8 cellular contexts compared by ENCODE assay signal in the genomic region with DNA sequence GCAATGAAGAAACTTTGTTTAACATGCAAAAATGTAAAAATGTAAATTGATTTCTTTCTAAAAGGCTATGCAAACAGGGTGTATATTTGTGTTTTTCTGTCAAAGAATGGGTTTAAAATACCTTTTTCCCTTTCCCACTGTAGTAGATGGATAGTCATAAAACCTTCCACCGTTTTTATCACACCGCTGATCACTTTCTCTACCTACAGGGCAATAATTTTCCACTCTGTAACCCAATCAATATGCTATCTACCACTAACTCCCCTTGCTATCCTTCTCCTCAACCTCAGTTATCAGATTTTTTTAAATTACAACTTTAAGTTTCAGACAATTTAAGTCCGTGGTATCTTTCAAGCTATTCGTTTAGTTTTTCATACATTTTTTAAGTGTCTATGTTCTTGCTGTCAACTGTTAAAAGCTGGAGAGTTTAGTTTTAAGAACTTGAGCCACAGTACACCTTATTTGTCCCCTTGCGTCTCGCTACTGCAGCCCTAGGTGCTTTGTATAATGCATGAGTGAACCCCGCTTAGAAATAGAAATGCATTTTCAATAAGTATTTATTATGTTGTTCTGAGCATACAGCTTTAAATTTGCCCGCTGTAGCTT.
A peak's percentile ranks its signal among the peaks of the same experiment; 100 is the strongest.
DNase-seq lines count a peak whose midpoint lies in the region; ATAC-seq and TF ChIP-seq lines count a peak whose summit lies in the region.

No MANE protein-coding gene starts in this region.

- H3K27ac Mint-ChIP-seq in CD4-positive, CD25-positive, alpha-beta regulatory T cell = peak overlapping the region; percentile 92 to 99 (median 95)
- H3K27ac Mint-ChIP-seq in nephron progenitor cell = peak overlapping the region; percentile 98

- H3K4me1 ChIP-seq in CD4-positive, CD25-positive, alpha-beta regulatory T cell (ENCODE audit: control insufficient read depth, insufficient read depth, low read length, poor library complexity, severe bottlenecking) = peaks cover 18% of the 10 kb centered on the region

- H3K9me3 ChIP-seq in CD4-positive, CD25-positive, alpha-beta regulatory T cell (ENCODE audit: control insufficient read depth in 2 of 2, low read length in 2 of 2) = no peaks in the 10 kb centered on the region

- DNase-seq in CD4-positive, CD25-positive, alpha-beta regulatory T cell = no peak
- DNase-seq in LNCaP clone FGC (ENCODE audit: low read depth) (no peak), coronary artery (ENCODE audit: low spot score) (no peak), nephron progenitor cell (no peak), T-helper 9 cell (no peak), NCI-H2081 treated with DMSO at 0.1 percent for 48 hours (lab: John Stamatoyannopoulos, UW) (no peak), SIG-M5 (lab: John Stamatoyannopoulos, UW) (no peak)
- no peak for DNase-seq in stimulated activated naive CD4-positive, alpha-beta T cell (lab: John Stamatoyannopoulos, UW)

- ATAC-seq in CD4-positive, CD25-positive, alpha-beta regulatory T cell (ENCODE audit: low read depth in 2 of 2) = no peak

- no peak for TF ChIP-seq CTCF in LNCaP clone FGC (IDR thresholded peaks at IDR 0.05; ENCODE audit: control insufficient read depth, extremely low read depth, insufficient read depth)
- TF ChIP-seq CTCF in coronary artery (IDR thresholded peaks at IDR 0.05) = no peak
- no peak for TF ChIP-seq CTCF in nephron progenitor cell (IDR thresholded peaks at IDR 0.05)

- H3K4me3 Mint-ChIP-seq in CD4-positive, CD25-positive, alpha-beta regulatory T cell = peak overlapping the region; percentile 89 to 98 (median 96)
- peak overlapping the region; percentile 93 for H3K4me3 Mint-ChIP-seq in nephron progenitor cell

- H3K27me3 Mint-ChIP-seq in CD4-positive, CD25-positive, alpha-beta regulatory T cell = peaks cover 34% of the 10 kb centered on the region
- H3K27me3 Mint-ChIP-seq in nephron progenitor cell (ENCODE audit: low read depth, poor library complexity) = no peaks in the 10 kb centered on the region

- H3K27me3 ChIP-seq in CD4-positive, CD25-positive, alpha-beta regulatory T cell (ENCODE audit: control insufficient read depth, insufficient read depth, low read length) = peaks cover 10% of the 10 kb centered on the region

- H3K4me3 ChIP-seq in CD4-positive, CD25-positive, alpha-beta regulatory T cell (ENCODE audit: low read depth, low read length) = peak overlapping the region; percentile 85
- H3K4me3 ChIP-seq in LNCaP clone FGC (ENCODE audit: low read depth, low read length) = peak overlapping the region; percentile 57
- H3K4me3 ChIP-seq in coronary artery = peak overlapping the region; percentile 81

- peaks cover 8 to 26% (median 18%) of the 10 kb centered on the region in 4 donors for H3K4me1 Mint-ChIP-seq in CD4-positive, CD25-positive, alpha-beta regulatory T cell
- peaks cover 31% of the 10 kb centered on the region for H3K4me1 Mint-ChIP-seq in nephron progenitor cell

- H3K36me3 Mint-ChIP-seq in CD4-positive, CD25-positive, alpha-beta regulatory T cell = no peaks in the 10 kb centered on the region
- no peaks in the 10 kb centered on the region for H3K36me3 Mint-ChIP-seq in nephron progenitor cell (ENCODE audit: low read depth)

- H3K27ac ChIP-seq in CD4-positive, CD25-positive, alpha-beta regulatory T cell (ENCODE audit: insufficient read depth, low read length, poor library complexity, severe bottlenecking) = no peak overlapping the region
- peak overlapping the region; percentile 95 to 97 for H3K27ac ChIP-seq in coronary artery

- no peaks in the 10 kb centered on the region for H3K36me3 ChIP-seq in CD4-positive, CD25-positive, alpha-beta regulatory T cell (ENCODE audit: control insufficient read depth, insufficient read depth, low read length)

- H3K9me3 Mint-ChIP-seq in CD4-positive, CD25-positive, alpha-beta regulatory T cell = peaks cover 0 to 2% (median 0%) of the 10 kb centered on the region in 7 donors
- H3K9me3 Mint-ChIP-seq in nephron progenitor cell = no peaks in the 10 kb centered on the region
